Comparison of ENCODE assay signal across 18 cellular contexts in the genomic region with DNA sequence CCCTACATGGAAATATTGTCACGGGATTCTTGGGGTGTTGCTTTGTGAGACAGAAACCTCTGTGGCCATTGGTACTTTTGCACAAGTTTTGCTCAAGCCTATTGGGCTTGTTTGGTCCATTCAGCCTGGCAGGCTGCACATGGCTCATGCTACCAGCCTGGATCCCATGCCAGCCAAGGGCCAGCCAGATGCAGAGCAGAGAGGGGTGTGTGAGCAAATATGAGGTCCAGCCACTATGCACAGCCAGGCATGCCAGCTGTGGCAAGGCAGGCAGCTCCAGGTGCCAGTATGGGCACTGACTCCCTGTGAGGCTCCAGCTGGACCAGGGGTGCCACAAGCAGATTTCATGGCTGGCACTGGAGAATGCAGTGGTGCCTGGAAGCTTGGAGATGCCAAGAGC. TPM values are rescaled to one million over a fixed set of nuclear protein-coding genes. Genes with fewer than 3 reads are reported as not detected.
DNase-seq lines count a peak whose midpoint lies in the region; ATAC-seq and TF ChIP-seq lines count a peak whose summit lies in the region.
"Had no signal": no experiment of that assay in that cellular context is flagged by ENCODE, and none has a peak within 500 bp of the region (broad histone marks: within the 10 kb centered on the region; RNA-seq: fewer than 3 reads in every experiment).

No MANE protein-coding gene starts in this region.

- H3K27ac ChIP-seq in VCaP: peak overlapping the region; percentile 69; the same call in 1 of the 2 replicates
- H3K27ac ChIP-seq in stomach: peak overlapping the region in 4 of 5 donors; percentile 63 to 88 (median 78)
- H3K27ac ChIP-seq: BLaER1, HL-60 had no signal

- no peak for DNase-seq in left colon
- DNase-seq in mucosa of descending colon: peak in 1 of 3 donors; percentile 55
- peak; percentile 82 for DNase-seq in stomach
- DNase-seq in COR-L47 (lab: John Stamatoyannopoulos, UW): no peak
- no peak for DNase-seq in mucosa of gallbladder (ENCODE audit: low spot score)
- DNase-seq in NCI-H226: no peak
- DNase-seq in activated CD4-positive, CD25-positive, alpha-beta regulatory T cell treated with anti-CD3 and anti-CD28 coated beads, Interleukin-2, amount 50 U/mL, for 72 hours: no peak
- DNase-seq: 8988T; AML-193; CD4-positive, CD25-positive, alpha-beta regulatory T cell; DMS153; DMS79 treated with DMSO at 0.1 percent for 48 hours; EL; H7 had no signal

- no peak for TF ChIP-seq POLR2A in stomach (IDR thresholded peaks at IDR 0.05)

- H3K9me3 ChIP-seq in mucosa of descending colon: no peaks in the 10 kb centered on the region
- no peaks in the 10 kb centered on the region for H3K9me3 ChIP-seq in stomach

- H3K4me1 ChIP-seq in mucosa of descending colon (ENCODE audit: low read depth): peaks cover 34% of the 10 kb centered on the region
- H3K4me1 ChIP-seq in stomach: peaks cover 12 to 36% (median 29%) of the 10 kb centered on the region in 4 donors
- H3K4me1 ChIP-seq: BLaER1 had no signal

- intact Hi-C loops in left colon (cut with DNase I, micrococcal nuclease) (no loop called here), mucosa of descending colon (cut with DNase I, micrococcal nuclease) (no loop called here), stomach (cut with DNase I; ENCODE audit: low total_unique reads) (loop anchor here (5.0 kb wide), 1 partner anchor 59 kb away; no protein-coding TSS in a partner anchor)

- TF ChIP-seq EP300 in stomach (IDR thresholded peaks at IDR 0.05): no peak

- no peaks in the 10 kb centered on the region for H3K27me3 ChIP-seq in stomach
- H3K27me3 ChIP-seq: BLaER1 had no signal

- H3K36me3 ChIP-seq in mucosa of descending colon (ENCODE audit: low read depth) (no peaks in the 10 kb centered on the region), stomach (no peaks in the 10 kb centered on the region)
- H3K36me3 ChIP-seq: BLaER1 had no signal

- 93 to 100% (median 97%) methylated on average over 1 of the region's 1 CpG for WGBS in stomach, 5 donors

- H3K4me3 ChIP-seq in mucosa of descending colon: no peak overlapping the region
- no peak overlapping the region for H3K4me3 ChIP-seq in stomach
- H3K4me3 ChIP-seq: BLaER1, GM23338 had no signal

- TF ChIP-seq CTCF in VCaP (conservative IDR thresholded peaks at IDR 0.05): no peak
- TF ChIP-seq CTCF in mucosa of descending colon (IDR thresholded peaks at IDR 0.05): no peak
- no peak for TF ChIP-seq CTCF in stomach (IDR thresholded peaks at IDR 0.05)

- ATAC-seq in left colon (peak; percentile 8), mucosa of descending colon (peak; percentile 7)
- ATAC-seq: GM23338 had no signal

RNA-seq across cellular contexts. Expression of a gene that starts 6.7 kb away (rescaled TPM):
- 10 to 100 TPM; 34.9 to 37.4 TPM for total RNA-seq in left colon
- 10 to 100 TPM; 33.8 to 40.0 (median 34.5) TPM for total RNA-seq in mucosa of descending colon
- total RNA-seq in stomach: 10 to 100 TPM in 4 of 5 donors, 1 to 10 TPM in 1; 2.9 to 51.2 (median 12.9) TPM
- polyA plus RNA-seq in stomach: 10 to 100 TPM; 13.2 to 17.1 (median 15.1) TPM
- total RNA-seq in mucosa of gallbladder: 32.6 TPM

RNA-seq across cellular contexts. Expression of a gene that starts 10.7 kb away (rescaled TPM):
- total RNA-seq in left colon: 100 to 1,000 TPM in 1 of 2 donors, 10 to 100 TPM in 1; 65.9 to 100 TPM
- total RNA-seq in mucosa of descending colon: 100 to 1,000 TPM in 1 of 3 donors, 10 to 100 TPM in 2; 25.2 to 111 (median 55.7) TPM
- 100 to 1,000 TPM in 2 of 5 donors, 10 to 100 TPM in 3; 11.3 to 201 (median 78.6) TPM for total RNA-seq in stomach
- 100 to 1,000 TPM in 1 of 3 donors, 10 to 100 TPM in 2; 29.8 to 113 (median 88.5) TPM for polyA plus RNA-seq in stomach
- 52.9 TPM for total RNA-seq in mucosa of gallbladder
